Comparison of ENCODE assay signal across 8 cellular contexts in genomic region chr17:76970228-76970627, GRCh38.
A peak's percentile ranks its signal among the peaks of the same experiment; 100 is the strongest.
DNase-seq lines count a peak whose midpoint lies in the region; ATAC-seq and TF ChIP-seq lines count a peak whose summit lies in the region.
"Not testable (repeated sequence)": the region's sequence is repeated elsewhere in the genome, so short reads cannot be mapped to it uniquely, and the experiment has no call there.

No MANE protein-coding gene starts in this region.

- H2BK15ac ChIP-seq in mesendoderm (replicated peaks; ENCODE audit: low read depth): not testable (repeated sequence)

- H3K4me1 Mint-ChIP-seq in CD4-positive, alpha-beta T cell (ENCODE audit: low read depth): peaks cover 28% of the 10 kb centered on the region
- peaks cover 14% of the 10 kb centered on the region for H3K4me1 Mint-ChIP-seq in activated naive CD4-positive, alpha-beta T cell treated with anti-CD3 and anti-CD28 coated beads, Interleukin-2, amount 50 U/mL, for 24 hours
- peaks cover 25% of the 10 kb centered on the region for H3K4me1 Mint-ChIP-seq in glutamatergic neuron (ENCODE audit: low read depth, unreplicated experiment)

- H3K36me3 Mint-ChIP-seq in CD4-positive, alpha-beta T cell (ENCODE audit: low read depth); activated naive CD4-positive, alpha-beta T cell treated with anti-CD3 and anti-CD28 coated beads, Interleukin-2, amount 50 U/mL, for 24 hours; glutamatergic neuron (ENCODE audit: unreplicated experiment): not testable (repeated sequence)

- peak overlapping the region; percentile 63; the same call in 1 of the 2 replicates for H3K9ac ChIP-seq in SU-DHL-6 (ENCODE audit: low read length)
- peak overlapping the region; percentile 67 for H3K9ac ChIP-seq in mesendoderm (ENCODE audit: low read length)

- H3K4ac ChIP-seq in mesendoderm (ENCODE audit: low read depth, low read length): not testable (repeated sequence)

- H3K27me3 ChIP-seq in CD4-positive, alpha-beta T cell (ENCODE audit: control insufficient read depth, insufficient read depth, low read length); SU-DHL-6 (ENCODE audit: low read length); mesendoderm (ENCODE audit: insufficient read depth, low read length, poor library complexity); neuron (ENCODE audit: insufficient read depth, low read length): not testable (repeated sequence)

- H3K36me3 ChIP-seq in SU-DHL-6 (ENCODE audit: low read length); mesendoderm (ENCODE audit: control insufficient read depth, insufficient read depth, low read length); neuron (ENCODE audit: insufficient read depth, low read length): not testable (repeated sequence)

- H2AFZ ChIP-seq in SU-DHL-6 (ENCODE audit: low read depth, low read length, severe bottlenecking): not testable (repeated sequence)
- peak overlapping the region; percentile 83 for H2AFZ ChIP-seq in neuron (ENCODE audit: low read depth, low read length)

- not testable (repeated sequence) for H3K79me1 ChIP-seq in mesendoderm (ENCODE audit: low read length)

- H2AK5ac ChIP-seq in mesendoderm (ENCODE audit: low read length): not testable (repeated sequence)

- not testable (repeated sequence) for H3K23ac ChIP-seq in mesendoderm (ENCODE audit: low read length)

- TF ChIP-seq CTCF in CD4-positive, alpha-beta T cell (IDR thresholded peaks at IDR 0.05); SU-DHL-6 (IDR thresholded peaks at IDR 0.05; ENCODE audit: insufficient read depth, low read length, poor library complexity, severe bottlenecking); glutamatergic neuron (IDR thresholded peaks at IDR 0.05; ENCODE audit: partially characterized antibody, unreplicated experiment): not testable (repeated sequence)

- H2BK120ac ChIP-seq in mesendoderm (ENCODE audit: low read depth, low read length): not testable (repeated sequence)

- H3K56ac ChIP-seq in mesendoderm (ENCODE audit: low read length): peak overlapping the region; percentile 81

- not testable (repeated sequence) for H4K8ac ChIP-seq in mesendoderm (ENCODE audit: low read depth, low read length)

- WGBS in mesendoderm (ENCODE audit: extremely low coverage, insufficient coverage, low lambda C conversion rate): no CpG with 5 or more reads among the region's 5 CpGs

- DNase-seq in CD4-positive, alpha-beta T cell; glutamatergic neuron; mesendoderm: not testable (repeated sequence)
- DNase-seq in HT-29 (ENCODE audit: low spot score) (peak; percentile 45), NCI-H2196 (lab: John Stamatoyannopoulos, UW; ENCODE audit: unreplicated experiment) (peak; percentile 74)

- not testable (repeated sequence) for ATAC-seq in CD4-positive, alpha-beta T cell (ENCODE audit: poor library complexity)

- not testable (repeated sequence) for H3K4me3 ChIP-seq in SU-DHL-6 (ENCODE audit: insufficient read depth, low read length, poor library complexity, severe bottlenecking); mesendoderm (ENCODE audit: low read length)
- H3K4me3 ChIP-seq in neuron (ENCODE audit: low read length): peak overlapping the region; percentile 56

- not testable (repeated sequence) for H3K27me3 Mint-ChIP-seq in CD4-positive, alpha-beta T cell; activated naive CD4-positive, alpha-beta T cell treated with anti-CD3 and anti-CD28 coated beads, Interleukin-2, amount 50 U/mL, for 24 hours; glutamatergic neuron (ENCODE audit: unreplicated experiment)

- H3K9me2 ChIP-seq in SU-DHL-6 (replicated peaks; ENCODE audit: insufficient read depth, low read length): not testable (repeated sequence)

- H3K18ac ChIP-seq in mesendoderm (ENCODE audit: low read length): not testable (repeated sequence)

- H3K27ac ChIP-seq in CD4-positive, alpha-beta T cell (ENCODE audit: low read depth, low read length); SU-DHL-6 (ENCODE audit: low read depth, low read length); mesendoderm (ENCODE audit: low read depth, low read length): not testable (repeated sequence)

- H3K4me2 ChIP-seq in SU-DHL-6 (ENCODE audit: low read depth, low read length, poor library complexity, severe bottlenecking); mesendoderm (ENCODE audit: low read length): not testable (repeated sequence)

- CTCF ChIA-PET in CD4-positive, alpha-beta T cell (lab: Charles Lee): not testable (repeated sequence)

- intact Hi-C loops in CD4-positive, alpha-beta T cell (cut with DNase I, micrococcal nuclease): loop anchor here in 1 of 2 experiments (5.0 kb wide), 1 partner anchor 42 kb away; no protein-coding TSS in a partner anchor

- H3K4me1 ChIP-seq in mesendoderm (ENCODE audit: control insufficient read depth, low read depth, low read length): not testable (repeated sequence)
- H3K4me1 ChIP-seq in neuron (ENCODE audit: insufficient read depth, low read length): peaks cover 19% of the 10 kb centered on the region

- not testable (repeated sequence) for H2BK5ac ChIP-seq in mesendoderm (ENCODE audit: low read length)

- H4K20me1 ChIP-seq in SU-DHL-6 (ENCODE audit: low read depth, low read length): not testable (repeated sequence)

- not testable (repeated sequence) for H3K9me3 Mint-ChIP-seq in CD4-positive, alpha-beta T cell; activated naive CD4-positive, alpha-beta T cell treated with anti-CD3 and anti-CD28 coated beads, Interleukin-2, amount 50 U/mL, for 24 hours; glutamatergic neuron (ENCODE audit: unreplicated experiment)

- peak overlapping the region; percentile 42 for H3K4me3 Mint-ChIP-seq in CD4-positive, alpha-beta T cell
- peak overlapping the region; percentile 82 for H3K4me3 Mint-ChIP-seq in activated naive CD4-positive, alpha-beta T cell treated with anti-CD3 and anti-CD28 coated beads, Interleukin-2, amount 50 U/mL, for 24 hours
- H3K4me3 Mint-ChIP-seq in glutamatergic neuron (ENCODE audit: unreplicated experiment): peak overlapping the region; percentile 16

- H4K5ac ChIP-seq in mesendoderm (ENCODE audit: low read length): not testable (repeated sequence)

- POLR2A ChIA-PET in CD4-positive, alpha-beta T cell (lab: Charles Lee): interaction anchor here (1.8 kb wide), 1 partner anchor 27 kb away, joined by 19 read pairs; no protein-coding TSS in a partner anchor

- H3K9me3 ChIP-seq in CD4-positive, alpha-beta T cell (ENCODE audit: control insufficient read depth, low read length); SU-DHL-6 (ENCODE audit: insufficient read depth, low read length); neuron (ENCODE audit: low read length): not testable (repeated sequence)

- not testable (repeated sequence) for H3F3A ChIP-seq in SU-DHL-6 (ENCODE audit: insufficient read depth)

- not testable (repeated sequence) for H3K27ac Mint-ChIP-seq in CD4-positive, alpha-beta T cell; activated naive CD4-positive, alpha-beta T cell treated with anti-CD3 and anti-CD28 coated beads, Interleukin-2, amount 50 U/mL, for 24 hours
- H3K27ac Mint-ChIP-seq in glutamatergic neuron (ENCODE audit: unreplicated experiment): peak overlapping the region; percentile 13

- H3K79me2 ChIP-seq in SU-DHL-6 (ENCODE audit: insufficient read depth, low read length); mesendoderm (ENCODE audit: control insufficient read depth, insufficient read depth, low read length): not testable (repeated sequence)

Comparison
In these comparisons a context has a peak if more than half of its experiments do, and no peak if none do; other contexts are left out.
1. H3K4me3 Mint-ChIP-seq: peak in every context shown above with its lines; median percentile 82 in activated naive CD4-positive, alpha-beta T cell treated with anti-CD3 and anti-CD28 coated beads, Interleukin-2, amount 50 U/mL, for 24 hours; 42 in CD4-positive, alpha-beta T cell; 16 in glutamatergic neuron.